In genomic region chr1:7399514-7400125, GRCh38 we compare ENCODE assay signal across 3 cellular contexts.
TF ChIP-seq lines count a peak whose summit lies in the region.

No MANE protein-coding gene starts in this region.

TF ChIP-seq in A549, 52 proteins besides CTCF, POLR2A, EP300 and RAD21 (continued from another document):
- TF ChIP-seq BHLHE40 (IDR thresholded peaks at IDR 0.05; ENCODE audit: low read depth, low read length) = no peak
- TF ChIP-seq MAZ (IDR thresholded peaks at IDR 0.05; ENCODE audit: borderline replicate concordance, low read depth, low read length) = no peak
- no peak for TF ChIP-seq ZNF302 (CRISPR knock-in tag; IDR thresholded peaks at IDR 0.05)
- no peak for TF ChIP-seq SREBF2 (IDR thresholded peaks at IDR 0.05)
- no peak for TF ChIP-seq ELK1 (IDR thresholded peaks at IDR 0.05; ENCODE audit: low read depth, low read length)
- TF ChIP-seq PBX3 (IDR thresholded peaks at IDR 0.05) = no peak
- TF ChIP-seq FOSL2 (IDR thresholded peaks at IDR 0.05) = no peak
- no peak for TF ChIP-seq FOSL2 (CRISPR knock-in tag; IDR thresholded peaks at IDR 0.05)
- TF ChIP-seq RFX5 (IDR thresholded peaks at IDR 0.05) = no peak
- TF ChIP-seq FOSB (CRISPR knock-in tag; IDR thresholded peaks at IDR 0.05) = no peak
- TF ChIP-seq EHF (CRISPR knock-in tag; IDR thresholded peaks at IDR 0.05) = no peak
- TF ChIP-seq HOXB5 (CRISPR knock-in tag; IDR thresholded peaks at IDR 0.05) = no peak
- TF ChIP-seq ZFP36 (IDR thresholded peaks at IDR 0.05; ENCODE audit: borderline replicate concordance, partially characterized antibody) = no peak
- no peak for TF ChIP-seq USF2 (IDR thresholded peaks at IDR 0.05)
- no peak for TF ChIP-seq HEYL (CRISPR knock-in tag; IDR thresholded peaks at IDR 0.05)
- TF ChIP-seq MAFK (IDR thresholded peaks at IDR 0.05; ENCODE audit: partially characterized antibody) = no peak

TF ChIP-seq in HEK293, 187 proteins besides CTCF, POLR2A, EP300 and RAD21 (continued from another document):
- TF ChIP-seq ZNF596 (tag by site-specific recombination; IDR thresholded peaks at IDR 0.05) (no peak), ZNF621 (tag by site-specific recombination; IDR thresholded peaks at IDR 0.05) (no peak), ZNF18 (tag by site-specific recombination; IDR thresholded peaks at IDR 0.05) (no peak), SETDB1 (IDR thresholded peaks at IDR 0.05; ENCODE audit: insufficient read length, low read length) (peak; percentile 99), ZNF223 (tag by site-specific recombination; IDR thresholded peaks at IDR 0.05) (no peak), INSM2 (tag by site-specific recombination; IDR thresholded peaks at IDR 0.05) (no peak), ZNF266 (tag by site-specific recombination; IDR thresholded peaks at IDR 0.05; ENCODE audit: low read depth) (no peak), PRDM2 (tag by site-specific recombination; IDR thresholded peaks at IDR 0.05; ENCODE audit: borderline replicate concordance) (no peak)

TF ChIP-seq in IMR-90, 13 proteins besides CTCF, POLR2A, EP300 and RAD21 (continued from another document):
- no peak for TF ChIP-seq CHD1 (IDR thresholded peaks at IDR 0.05; ENCODE audit: low read depth, low read length)
- TF ChIP-seq CEBPB (IDR thresholded peaks at IDR 0.05; ENCODE audit: low read depth, low read length) = peak; percentile 24; the same call in 1 of the 2 replicates
